ENCODE assay signal across 23 cellular contexts in the genomic region with DNA sequence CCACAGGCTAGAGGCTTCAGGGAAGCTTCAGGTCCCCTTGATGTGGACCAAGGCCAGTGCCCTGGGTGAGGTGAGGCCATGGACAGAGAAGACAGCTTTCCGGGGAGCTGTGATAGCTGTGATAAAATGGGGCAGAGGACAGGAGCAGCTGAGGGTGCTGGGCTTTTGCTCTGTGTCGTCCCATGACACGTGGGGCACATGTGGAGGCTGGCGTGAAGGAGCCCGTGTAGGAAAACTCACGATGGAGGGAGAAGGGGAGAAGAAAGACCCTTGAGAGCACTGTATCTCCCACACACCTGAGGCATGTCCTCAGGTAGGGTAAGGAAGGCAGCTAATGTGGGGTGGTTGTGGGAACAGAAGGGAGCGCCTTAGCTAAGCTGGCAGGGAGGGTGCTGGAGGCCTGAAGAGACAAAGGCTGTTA. TPM values are rescaled to one million over a fixed set of nuclear protein-coding genes. Genes with fewer than 3 reads are reported as not detected.
DNase-seq lines count a peak whose midpoint lies in the region; ATAC-seq, FAIRE-seq and TF ChIP-seq lines count a peak whose summit lies in the region.
"Had no signal": no experiment of that assay in that cellular context is flagged by ENCODE, and none has a peak within 500 bp of the region (broad histone marks: within the 10 kb centered on the region; RNA-seq: fewer than 3 reads in every experiment).

No MANE protein-coding gene starts in this region.

- peaks cover 2% of the 10 kb centered on the region for H3K9me3 Mint-ChIP-seq in neural progenitor cell
- H3K9me3 Mint-ChIP-seq in activated T-cell treated with anti-CD3 and anti-CD28 coated beads, Interleukin-2, amount 50 U/mL, for 72 hours = no peaks in the 10 kb centered on the region
- H3K9me3 Mint-ChIP-seq: activated naive CD4-positive, alpha-beta T cell treated with anti-CD3 and anti-CD28 coated beads, Interleukin-2, amount 50 U/mL, for 24 hours; activated T-cell treated with anti-CD3 and anti-CD28 coated beads, Interleukin-2, amount 50 U/mL, for 24 hours; immature natural killer cell; stimulated activated naive CD8-positive, alpha-beta T cell treated with anti-CD3 and anti-CD28 coated beads, Interleukin-15, Interleukin-2, amounts not matched to agents 100 ng/mL and 50 ng/mL, for 24 hours had no signal

- TF ChIP-seq POLR2A in HepG2 (IDR thresholded peaks at IDR 0.05; ENCODE audit: insufficient read depth in 1 of 2, low read depth in 2 of 2, low read length in 2 of 2) = 0 out of 4 replicates have a peak, but pooled peaks of 1 of the 2 experiments have one; percentile 20

- TF ChIP-seq CTCF in liver (IDR thresholded peaks at IDR 0.05; ENCODE audit: low read depth, low read length, missing input control) (no peak), HepG2 (CRISPR knock-in tag; IDR thresholded peaks at IDR 0.05) (no peak), neural progenitor cell (IDR thresholded peaks at IDR 0.05) (no peak)

- WGBS in liver = 64% methylated on average over 7 of the region's 7 CpGs
- 88% methylated on average over 7 of the region's 7 CpGs for WGBS in HepG2 (ENCODE audit: low lambda C conversion rate)

- H3K36me3 ChIP-seq in liver (ENCODE audit: control insufficient read depth in 4 of 4, insufficient read depth in 3 of 4, low read depth in 1 of 4, low read length in 3 of 4) (no peaks in the 10 kb centered on the region), HepG2 (replicated peaks in 1 of 2; ENCODE audit: control insufficient read depth in 1 of 2, insufficient read depth in 2 of 2, low read length in 2 of 2) (no peaks in the 10 kb centered on the region), neural progenitor cell (no peaks in the 10 kb centered on the region)
- H3K36me3 ChIP-seq: left lung, upper lobe of left lung had no signal

- CTCF ChIA-PET in HepG2 (lab: Yijun Ruan, JAX; ENCODE audit: low intra/inter-chr PET ratio, low total read pairs) = no interaction called here

- peaks cover 29% of the 10 kb centered on the region for H3K4me1 Mint-ChIP-seq in neural progenitor cell
- H3K4me1 Mint-ChIP-seq in activated T-cell treated with anti-CD3 and anti-CD28 coated beads, Interleukin-2, amount 50 U/mL, for 72 hours (ENCODE audit: low read depth) = no peaks in the 10 kb centered on the region
- H3K4me1 Mint-ChIP-seq: activated naive CD4-positive, alpha-beta T cell treated with anti-CD3 and anti-CD28 coated beads, Interleukin-2, amount 50 U/mL, for 24 hours; immature natural killer cell had no signal

- H3K4me3 ChIP-seq in liver (ENCODE audit: low read depth in 1 of 3, low read length in 3 of 3) = no peak overlapping the region
- H3K4me3 ChIP-seq in HepG2 (replicated peaks in 1 of 3; ENCODE audit: insufficient read depth in 1 of 3, low read depth in 2 of 3, low read length in 3 of 3) = no peak overlapping the region
- H3K4me3 ChIP-seq in neural progenitor cell = no peak overlapping the region
- H3K4me3 ChIP-seq: GM12878, left lung, upper lobe of left lung had no signal

- no peak for ATAC-seq in HepG2
- ATAC-seq in activated T-cell treated with anti-CD3 and anti-CD28 coated beads, Interleukin-2, amount 50 U/mL, for 72 hours (replicated peaks in 1 of 2) = no peak
- ATAC-seq in GM21528 (IDR thresholded peaks at IDR 0.05; ENCODE audit: low FRiP score, unreplicated experiment) = no peak
- ATAC-seq: activated CD4-positive, CD25-positive, alpha-beta regulatory T cell treated with anti-CD3 and anti-CD28 coated beads, Interleukin-2, amount 50 U/mL, for 24 hours; GM12878; left lung had no signal

- H3K4me3 Mint-ChIP-seq in neural progenitor cell = no peak overlapping the region
- no peak overlapping the region for H3K4me3 Mint-ChIP-seq in activated T-cell treated with anti-CD3 and anti-CD28 coated beads, Interleukin-2, amount 50 U/mL, for 72 hours
- H3K4me3 Mint-ChIP-seq: activated naive CD4-positive, alpha-beta T cell treated with anti-CD3 and anti-CD28 coated beads, Interleukin-2, amount 50 U/mL, for 24 hours; activated T-cell treated with anti-CD3 and anti-CD28 coated beads, Interleukin-2, amount 50 U/mL, for 24 hours; immature natural killer cell; stimulated activated naive CD8-positive, alpha-beta T cell treated with anti-CD3 and anti-CD28 coated beads, Interleukin-15, Interleukin-2, amounts not matched to agents 100 ng/mL and 50 ng/mL, for 24 hours had no signal

- H4K20me1 ChIP-seq in HepG2 (ENCODE audit: insufficient read depth, low read length) = no peaks in the 10 kb centered on the region
- peaks cover 2% of the 10 kb centered on the region for H4K20me1 ChIP-seq in neural progenitor cell (ENCODE audit: low read depth)

- POLR2A ChIA-PET in HepG2 (lab: Yijun Ruan, JAX) = no interaction called here

- H3K36me3 Mint-ChIP-seq in neural progenitor cell = peaks cover 5% of the 10 kb centered on the region
- no peaks in the 10 kb centered on the region for H3K36me3 Mint-ChIP-seq in activated T-cell treated with anti-CD3 and anti-CD28 coated beads, Interleukin-2, amount 50 U/mL, for 72 hours (ENCODE audit: insufficient read depth in 2 of 2)
- H3K36me3 Mint-ChIP-seq: activated naive CD4-positive, alpha-beta T cell treated with anti-CD3 and anti-CD28 coated beads, Interleukin-2, amount 50 U/mL, for 24 hours; immature natural killer cell had no signal

- no peak for DNase-seq in HepG2 (ENCODE audit: low spot score)
- no peak for DNase-seq in neural progenitor cell (ENCODE audit: low spot score)
- no peak for DNase-seq in activated T-cell treated with anti-CD3 and anti-CD28 coated beads, Interleukin-2, amount 50 U/mL, for 72 hours
- DNase-seq in NCI-H510A (lab: John Stamatoyannopoulos, UW) = no peak
- no peak for DNase-seq in effector CD4-positive, alpha-beta T cell
- DNase-seq: COR-L47; cortex of kidney; DND-41; immature natural killer cell; left lung; NCI-H1092 treated with DMSO at 0.1 percent for 48 hours; NCI-H2029; Right ventricle myocardium superior; stimulated activated CD4-positive, alpha-beta T cell treated with anti-CD3 and anti-CD28 coated beads, Interleukin-4, amount 100 ng/mL, for 24 hours had no signal

- TF ChIP-seq EP300 in HepG2 (IDR thresholded peaks at IDR 0.05; ENCODE audit: low read depth in 2 of 2, low read length in 2 of 2) (no peak), HepG2 (CRISPR knock-in tag; IDR thresholded peaks at IDR 0.05; ENCODE audit: borderline replicate concordance) (no peak)

- BruUV-seq in HepG2 (replicated peaks; lab: Mats Ljungman, UMichigan) = no TSS peak

- H3K4me1 ChIP-seq in liver (ENCODE audit: control insufficient read depth in 4 of 4, insufficient read depth in 4 of 4, low read length in 3 of 4) (peaks cover 27 to 88% (median 68%) of the 10 kb centered on the region in 4 donors), HepG2 (ENCODE audit: insufficient read depth, low read length) (peaks cover 57% of the 10 kb centered on the region), neural progenitor cell (peaks cover 6% of the 10 kb centered on the region)

- H3K79me2 ChIP-seq in HepG2 (ENCODE audit: insufficient read depth, low read length) (no peaks in the 10 kb centered on the region), neural progenitor cell (ENCODE audit: low read depth) (no peaks in the 10 kb centered on the region)

- no peak for FAIRE-seq in HepG2 (lab: Jason Lieb, UNC)
- FAIRE-seq: GM12878 had no signal

- H3F3A ChIP-seq in neural progenitor cell (ENCODE audit: low read depth) = peaks cover 7% of the 10 kb centered on the region

- no peaks in the 10 kb centered on the region for H3K27me3 ChIP-seq in liver (ENCODE audit: control insufficient read depth in 4 of 4, insufficient read depth in 4 of 4, low read length in 3 of 4)
- H3K27me3 ChIP-seq in HepG2 (ENCODE audit: control insufficient read depth in 1 of 2, insufficient read depth in 2 of 2, low read length in 2 of 2) = no peaks in the 10 kb centered on the region
- no peaks in the 10 kb centered on the region for H3K27me3 ChIP-seq in neural progenitor cell
- H3K27me3 ChIP-seq: left lung, upper lobe of left lung had no signal

- TF ChIP-seq RAD21 in liver (IDR thresholded peaks at IDR 0.05) (no peak), HepG2 (CRISPR knock-in tag; IDR thresholded peaks at IDR 0.05) (no peak)

- H3K9me3 ChIP-seq in liver (ENCODE audit: control insufficient read depth in 4 of 4, low read length in 3 of 4) (no peaks in the 10 kb centered on the region), HepG2 (ENCODE audit: low read length) (no peaks in the 10 kb centered on the region), neural progenitor cell (ENCODE audit: low read depth) (no peaks in the 10 kb centered on the region)
- H3K9me3 ChIP-seq: left lung, upper lobe of left lung had no signal

- intact Hi-C loops in HepG2 (cut with micrococcal nuclease; ENCODE audit: unreplicated experiment) = no loop called here

- no peak overlapping the region for H3K4me2 ChIP-seq in HepG2 (ENCODE audit: low read depth, low read length)
- no peak overlapping the region for H3K4me2 ChIP-seq in neural progenitor cell

- H2AFZ ChIP-seq in HepG2 (ENCODE audit: low read length) (no peak overlapping the region), neural progenitor cell (replicated peaks) (no peak overlapping the region)

- in situ Hi-C loops in HepG2 (cut with HindIII; ENCODE audit: extremely low pct_ligation_motif_present, low pct_unique_long_range_greater_than_20kb) = no loop called here

- H3K27ac ChIP-seq in liver (ENCODE audit: low read depth in 1 of 2, low read length in 2 of 2) (peak overlapping the region; percentile 34 to 42), HepG2 (ENCODE audit: extremely low read length, insufficient read depth, low read length) (no peak overlapping the region), cingulate gyrus (ENCODE audit: low read depth, low read length) (peak overlapping the region; percentile 48), neural progenitor cell (no peak overlapping the region)
- H3K27ac ChIP-seq: left lung, upper lobe of left lung had no signal

- peaks cover 3% of the 10 kb centered on the region for H3K27me3 Mint-ChIP-seq in neural progenitor cell (ENCODE audit: insufficient read depth, low read depth)
- H3K27me3 Mint-ChIP-seq in activated T-cell treated with anti-CD3 and anti-CD28 coated beads, Interleukin-2, amount 50 U/mL, for 72 hours (ENCODE audit: low read depth) = peaks cover 34% of the 10 kb centered on the region

- H3K27ac Mint-ChIP-seq in neural progenitor cell = peak overlapping the region; percentile 64
- H3K27ac Mint-ChIP-seq in activated T-cell treated with anti-CD3 and anti-CD28 coated beads, Interleukin-2, amount 50 U/mL, for 72 hours = no peak overlapping the region
- H3K27ac Mint-ChIP-seq: activated naive CD4-positive, alpha-beta T cell treated with anti-CD3 and anti-CD28 coated beads, Interleukin-2, amount 50 U/mL, for 24 hours; activated T-cell treated with anti-CD3 and anti-CD28 coated beads, Interleukin-2, amount 50 U/mL, for 24 hours; stimulated activated naive CD8-positive, alpha-beta T cell treated with anti-CD3 and anti-CD28 coated beads, Interleukin-15, Interleukin-2, amounts not matched to agents 100 ng/mL and 50 ng/mL, for 24 hours had no signal

- H3K9ac ChIP-seq in liver (ENCODE audit: low read depth in 1 of 2, low read length in 2 of 2) (no peak overlapping the region), HepG2 (ENCODE audit: insufficient read depth, low read depth, low read length) (no peak overlapping the region), neural progenitor cell (no peak overlapping the region)

RNA-seq across cellular contexts. Expression of a gene that starts 21.3 kb away (rescaled TPM):
- total RNA-seq in liver (10 to 100 TPM; 10.8 to 22.0 TPM), HepG2 (2016; rRNA removed; fragmentation: Illumina TruSeq; extraction: Trizol) (26.2 and 27.7 TPM in 2 replicates), neural progenitor cell (ENCODE audit: low replicate concordance) (15.1 and 43.0 TPM in 2 replicates)
- polyA plus RNA-seq in liver (10 to 100 TPM in 1 of 2 donors, 1 to 10 TPM in 1; 8.4 to 10.8 TPM), HepG2 (2011; rRNA removed) (28.7 and 31.1 TPM in 2 replicates)
- total RNA-seq in HepG2 (2016; cell fraction: cytosol; rRNA removed; fragmentation: Illumina TruSeq; extraction: Trizol; ENCODE audit: low read depth) = 7.2 and 9.1 TPM in 2 replicates
- total RNA-seq in HepG2 (2016; cell fraction: insoluble cytoplasmic fraction; rRNA removed; fragmentation: Illumina TruSeq; extraction: Trizol) = 28.5 TPM in 2 replicates
- 9.6 and 12.5 TPM in 2 replicates for total RNA-seq in HepG2 (2016; cell fraction: membrane; rRNA removed; fragmentation: Illumina TruSeq; extraction: Trizol)
- total RNA-seq in HepG2 (2016; cell fraction: nucleus; rRNA removed; fragmentation: Illumina TruSeq; extraction: Trizol) = 16.8 and 19.2 TPM in 2 replicates
- polyA plus RNA-seq in HepG2 (2011; cell fraction: cytosol; rRNA removed) = 19.7 and 34.3 TPM in 2 replicates
- 46.3 and 48.7 TPM in 2 replicates for polyA plus RNA-seq in HepG2 (2011; cell fraction: nucleus; rRNA removed)
- 11.8 and 12.8 TPM in 2 replicates for polyA plus RNA-seq in HepG2 (2012)
- 6.7 and 10.3 TPM in 2 replicates for polyA plus RNA-seq in HepG2 (2016; cell fraction: cytosol; fragmentation: Illumina TruSeq; extraction: Trizol; ENCODE audit: low read depth)
- 27.9 and 32.0 TPM in 2 replicates for polyA plus RNA-seq in HepG2 (2016; cell fraction: insoluble cytoplasmic fraction; fragmentation: Illumina TruSeq; extraction: Trizol; ENCODE audit: low read depth)
- 6.2 and 7.2 TPM in 2 replicates for polyA plus RNA-seq in HepG2 (2016; cell fraction: membrane; fragmentation: Illumina TruSeq; extraction: Trizol; ENCODE audit: low read depth)
- 31.9 and 36.2 TPM in 2 replicates for polyA plus RNA-seq in HepG2 (2016; cell fraction: nucleus; fragmentation: Illumina TruSeq; extraction: Trizol; ENCODE audit: insufficient read depth, low read depth)
- 24.4 and 68.8 TPM in 2 replicates for polyA minus RNA-seq in HepG2 (2011; rRNA and poly(A)+ RNA removed; ENCODE audit: low replicate concordance)
- polyA minus RNA-seq in HepG2 (2011; cell fraction: cytosol; rRNA and poly(A)+ RNA removed) = 7.4 and 11.4 TPM in 2 replicates
- 19.1 and 22.0 TPM in 2 replicates for polyA minus RNA-seq in HepG2 (2011; cell fraction: nucleus; rRNA and poly(A)+ RNA removed)
- total RNA-seq in activated T-cell treated with anti-CD3 and anti-CD28 coated beads, Interleukin-2, amount 50 U/mL, for 72 hours = 1 to 10 TPM; 2.4 to 4.3 TPM

RNA-seq across cellular contexts. Expression of a gene that starts 37.1 kb away (rescaled TPM):
- 1 to 10 TPM; 6.0 to 8.8 TPM for total RNA-seq in liver
- polyA plus RNA-seq in liver = 1 to 10 TPM; 3.4 to 4.4 TPM
- total RNA-seq in HepG2 (2016; rRNA removed; fragmentation: Illumina TruSeq; extraction: Trizol) = 2.9 and 3.7 TPM in 2 replicates
- total RNA-seq in HepG2 (2016; cell fraction: cytosol; rRNA removed; fragmentation: Illumina TruSeq; extraction: Trizol; ENCODE audit: low read depth) = 2.7 and 3.5 TPM in 2 replicates
- 3.5 and 4.6 TPM in 2 replicates for total RNA-seq in HepG2 (2016; cell fraction: insoluble cytoplasmic fraction; rRNA removed; fragmentation: Illumina TruSeq; extraction: Trizol)
- 4.4 and 4.5 TPM in 2 replicates for total RNA-seq in HepG2 (2016; cell fraction: membrane; rRNA removed; fragmentation: Illumina TruSeq; extraction: Trizol)
- total RNA-seq in HepG2 (2016; cell fraction: nucleus; rRNA removed; fragmentation: Illumina TruSeq; extraction: Trizol) = 5.1 and 5.6 TPM in 2 replicates
- 5.9 and 6.4 TPM in 2 replicates for polyA plus RNA-seq in HepG2 (2011; rRNA removed)
- 2.6 TPM in 2 replicates for polyA plus RNA-seq in HepG2 (2011; cell fraction: cytosol; rRNA removed)
- 15.5 and 19.3 TPM in 2 replicates for polyA plus RNA-seq in HepG2 (2011; cell fraction: nucleus; rRNA removed)
- polyA plus RNA-seq in HepG2 (2012) = 4.7 and 7.2 TPM in 2 replicates
- polyA plus RNA-seq in HepG2 (2016; cell fraction: cytosol; fragmentation: Illumina TruSeq; extraction: Trizol; ENCODE audit: low read depth) = 2.3 and 3.1 TPM in 2 replicates
- polyA plus RNA-seq in HepG2 (2016; cell fraction: insoluble cytoplasmic fraction; fragmentation: Illumina TruSeq; extraction: Trizol; ENCODE audit: low read depth) = 5.8 and 8.5 TPM in 2 replicates
- polyA plus RNA-seq in HepG2 (2016; cell fraction: membrane; fragmentation: Illumina TruSeq; extraction: Trizol; ENCODE audit: low read depth) = 4.2 TPM in 2 replicates
- 12.9 and 19.5 TPM in 2 replicates for polyA plus RNA-seq in HepG2 (2016; cell fraction: nucleus; fragmentation: Illumina TruSeq; extraction: Trizol; ENCODE audit: insufficient read depth, low read depth)
- 23.8 and 23.9 TPM in 2 replicates for polyA minus RNA-seq in HepG2 (2011; rRNA and poly(A)+ RNA removed; ENCODE audit: low replicate concordance)
- polyA minus RNA-seq in HepG2 (2011; cell fraction: cytosol; rRNA and poly(A)+ RNA removed) = 4.7 and 7.5 TPM in 2 replicates
- 20.3 and 20.4 TPM in 2 replicates for polyA minus RNA-seq in HepG2 (2011; cell fraction: nucleus; rRNA and poly(A)+ RNA removed)
- 12.2 and 20.7 TPM in 2 replicates for total RNA-seq in neural progenitor cell (ENCODE audit: low replicate concordance)
- 10 to 100 TPM; 13.6 to 16.7 TPM for total RNA-seq in activated T-cell treated with anti-CD3 and anti-CD28 coated beads, Interleukin-2, amount 50 U/mL, for 72 hours

RNA-seq across cellular contexts. Expression of a gene that starts 45.8 kb away (rescaled TPM):
- total RNA-seq in liver (1 to 10 TPM; 2.1 to 6.5 TPM), HepG2 (2016; rRNA removed; fragmentation: Illumina TruSeq; extraction: Trizol) (not detected in 2 replicates), neural progenitor cell (ENCODE audit: low replicate concordance) (0.22 TPM in 1 of 2 replicates, not detected in the other)
- polyA plus RNA-seq in liver (10 to 100 TPM in 1 of 2 donors, 1 to 10 TPM in 1; 4.9 to 13.3 TPM), HepG2 (2011; rRNA removed) (0.08 and 0.59 TPM in 2 replicates)
- not detected in 2 replicates for total RNA-seq in HepG2 (2016; cell fraction: cytosol; rRNA removed; fragmentation: Illumina TruSeq; extraction: Trizol; ENCODE audit: low read depth)
- total RNA-seq in HepG2 (2016; cell fraction: insoluble cytoplasmic fraction; rRNA removed; fragmentation: Illumina TruSeq; extraction: Trizol) = 0.13 TPM in 1 of 2 replicates, not detected in the other
- total RNA-seq in HepG2 (2016; cell fraction: membrane; rRNA removed; fragmentation: Illumina TruSeq; extraction: Trizol) = not detected in 2 replicates
- not detected in 2 replicates for total RNA-seq in HepG2 (2016; cell fraction: nucleus; rRNA removed; fragmentation: Illumina TruSeq; extraction: Trizol)
- 0.16 and 0.23 TPM in 2 replicates for polyA plus RNA-seq in HepG2 (2011; cell fraction: cytosol; rRNA removed)
- polyA plus RNA-seq in HepG2 (2011; cell fraction: nucleus; rRNA removed) = 0.23 and 0.88 TPM in 2 replicates
- polyA plus RNA-seq in HepG2 (2012) = 0.27 and 0.75 TPM in 2 replicates
- polyA plus RNA-seq in HepG2 (2016; cell fraction: cytosol; fragmentation: Illumina TruSeq; extraction: Trizol; ENCODE audit: low read depth) = not detected in 2 replicates
- polyA plus RNA-seq in HepG2 (2016; cell fraction: insoluble cytoplasmic fraction; fragmentation: Illumina TruSeq; extraction: Trizol; ENCODE audit: low read depth) = not detected in 2 replicates
- not detected in 2 replicates for polyA plus RNA-seq in HepG2 (2016; cell fraction: membrane; fragmentation: Illumina TruSeq; extraction: Trizol; ENCODE audit: low read depth)
- polyA plus RNA-seq in HepG2 (2016; cell fraction: nucleus; fragmentation: Illumina TruSeq; extraction: Trizol; ENCODE audit: insufficient read depth, low read depth) = not detected in 2 replicates
- 0.12 TPM in 1 of 2 replicates, not detected in the other for polyA minus RNA-seq in HepG2 (2011; rRNA and poly(A)+ RNA removed; ENCODE audit: low replicate concordance)
- polyA minus RNA-seq in HepG2 (2011; cell fraction: cytosol; rRNA and poly(A)+ RNA removed) = 0.69 TPM in 1 of 2 replicates, not detected in the other
- not detected in 2 replicates for polyA minus RNA-seq in HepG2 (2011; cell fraction: nucleus; rRNA and poly(A)+ RNA removed)
- under 1 TPM; 0.44 to 0.82 TPM for total RNA-seq in activated T-cell treated with anti-CD3 and anti-CD28 coated beads, Interleukin-2, amount 50 U/mL, for 72 hours

Comparison
In these comparisons a context has a peak if more than half of its experiments do, and no peak if none do; other contexts are left out.
1. H3K27ac ChIP-seq: peak in liver (2 of 2) and cingulate gyrus (single experiment); none in HepG2 (single experiment) and neural progenitor cell (single experiment).